16 cellular contexts compared by ENCODE assay signal in the genomic region with DNA sequence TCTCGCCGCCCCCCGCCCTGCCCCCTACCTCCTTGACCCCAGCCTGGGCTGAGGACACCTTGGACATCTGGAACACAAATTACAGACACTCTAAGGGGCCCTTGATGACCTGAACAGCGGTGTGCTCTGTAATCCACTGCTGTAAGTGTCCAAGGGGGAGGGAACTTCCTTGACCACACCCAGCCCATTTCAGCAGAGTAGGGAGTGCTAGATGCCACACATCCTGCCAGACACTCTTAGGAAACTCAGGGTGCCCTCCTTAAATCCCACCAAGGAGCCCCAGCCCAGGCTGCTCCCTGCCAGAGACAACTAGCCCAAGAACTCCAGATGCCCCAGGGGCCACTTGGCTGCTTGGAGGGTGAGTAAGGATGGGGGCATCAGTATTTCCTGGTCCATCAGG.
"Had no signal": no experiment of that assay in that cellular context is flagged by ENCODE, and none has a peak within 500 bp of the region (broad histone marks: within the 10 kb centered on the region; RNA-seq: fewer than 3 reads in every experiment).

No MANE protein-coding gene starts in this region.

- ATAC-seq: activated CD8-positive, alpha-beta T cell treated with anti-CD3 and anti-CD28 coated beads, Interleukin-2, amount 10 ng/mL, durations not matched to agents 7 days and 5 days; activated T-helper 17 cell treated with anti-CD3 and anti-CD28 coated beads, Interleukin-2, amount 50 U/mL, for 72 hours; mucosa of descending colon; natural killer cell; sciatic nerve; SK-N-SH treated with all-trans-retinoic acid at 6 μM for 48 hours had no signal

- H3K27ac Mint-ChIP-seq: activated CD8-positive, alpha-beta T cell treated with anti-CD3 and anti-CD28 coated beads, Interleukin-2, amount 10 ng/mL, durations not matched to agents 7 days and 5 days; activated naive CD4-positive, alpha-beta T cell treated with anti-CD3 and anti-CD28 coated beads for 36 hours; activated T-helper 17 cell treated with anti-CD3 and anti-CD28 coated beads, Interleukin-2, amount 50 U/mL, for 72 hours; natural killer cell had no signal

- H3K9me3 Mint-ChIP-seq: activated naive CD4-positive, alpha-beta T cell treated with anti-CD3 and anti-CD28 coated beads for 36 hours; activated T-helper 17 cell treated with anti-CD3 and anti-CD28 coated beads, Interleukin-2, amount 50 U/mL, for 72 hours; natural killer cell had no signal

- H3K4me3 Mint-ChIP-seq: natural killer cell had no signal

- H3K9me3 ChIP-seq: adrenal gland, mucosa of descending colon, uterus had no signal

- H3K4me1 ChIP-seq: adrenal gland, uterus had no signal

- H3K36me3 Mint-ChIP-seq: natural killer cell had no signal

- H3K27ac ChIP-seq: adrenal gland, cardiac muscle cell, uterus, WERI-Rb-1 had no signal

- H3K36me3 ChIP-seq: adrenal gland, cardiac muscle cell, uterus, WERI-Rb-1 had no signal

- DNase-seq: activated CD4-positive, alpha-beta T cell treated with anti-CD3 and anti-CD28 coated beads for 48 hours; activated CD8-positive, alpha-beta T cell treated with anti-CD3 and anti-CD28 coated beads, Interleukin-2, amount 10 ng/mL, durations not matched to agents 7 days and 5 days; activated naive CD4-positive, alpha-beta T cell treated with anti-CD3 and anti-CD28 coated beads for 36 hours; activated T-cell treated with anti-CD3 and anti-CD28 coated beads for 4 hours; mammary epithelial cell; mucosa of descending colon; natural killer cell; stimulated activated CD4-positive, alpha-beta T cell treated with anti-CD3 and anti-CD28 coated beads, Interleukin-1b, Interleukin-23, amount 100 ng/mL, for 48 hours; T-helper 1 cell; uterus; WERI-Rb-1 had no signal

- H3K4me3 ChIP-seq: adrenal gland, mucosa of descending colon, uterus had no signal
